Comparison of ENCODE assay signal across 13 cellular contexts in genomic region chr16:76583466-76583865, GRCh38.
DNase-seq lines count a peak whose midpoint lies in the region; ATAC-seq and TF ChIP-seq lines count a peak whose summit lies in the region.
"Had no signal": no experiment of that assay in that cellular context is flagged by ENCODE, and none has a peak within 500 bp of the region (broad histone marks: within the 10 kb centered on the region; RNA-seq: fewer than 3 reads in every experiment).

No MANE protein-coding gene starts in this region.

- peaks cover 2% of the 10 kb centered on the region for H3K27me3 Mint-ChIP-seq in activated naive CD4-positive, alpha-beta T cell treated with anti-CD3 and anti-CD28 coated beads for 36 hours (ENCODE audit: low read depth)
- H3K27me3 Mint-ChIP-seq: activated CD4-positive, alpha-beta T cell treated with anti-CD3 and anti-CD28 coated beads, Interleukin-2, amount 10 ng/mL, durations not matched to agents 24 days and 14 days had no signal

- H3K27me3 ChIP-seq in cardiac muscle cell, result no peaks in the 10 kb centered on the region
- H3K27me3 ChIP-seq in right atrium auricular region, result no peaks in the 10 kb centered on the region
- H3K27me3 ChIP-seq: suprapubic skin had no signal

- H3K27ac Mint-ChIP-seq in activated naive CD4-positive, alpha-beta T cell treated with anti-CD3 and anti-CD28 coated beads for 36 hours, result no peak overlapping the region
- H3K27ac Mint-ChIP-seq: activated CD4-positive, alpha-beta T cell treated with anti-CD3 and anti-CD28 coated beads, Interleukin-2, amount 10 ng/mL, durations not matched to agents 24 days and 14 days; activated naive CD8-positive, alpha-beta T cell treated with anti-CD3 and anti-CD28 coated beads for 36 hours had no signal

- DNase-seq in cardiac muscle cell (ENCODE audit: low read depth in 1 of 2, low spot score in 1 of 2) (peak; percentile 21 to 22), right atrium auricular region (ENCODE audit: low spot score) (no peak), NCI-H748 treated with DMSO at 0.1 percent for 48 hours (lab: John Stamatoyannopoulos, UW) (peak; percentile 70), epithelial cell of esophagus (ENCODE audit: low read depth) (peak; percentile 20), NOMO-1 treated with dmso at 0.1 percent for 144 hours (lab: John Stamatoyannopoulos, UW; ENCODE audit: unreplicated experiment) (no peak), GM19240 (ENCODE audit: insufficient read length, low spot score) (no peak)
- DNase-seq in activated naive CD4-positive, alpha-beta T cell treated with anti-CD3 and anti-CD28 coated beads for 36 hours, result no peak
- DNase-seq: activated CD4-positive, alpha-beta T cell treated with anti-CD3 and anti-CD28 coated beads, Interleukin-2, amount 10 ng/mL, durations not matched to agents 24 days and 14 days; activated naive CD8-positive, alpha-beta T cell treated with anti-CD3 and anti-CD28 coated beads for 36 hours; GOT3; stimulated activated CD4-positive, alpha-beta T cell treated with anti-CD3 and anti-CD28 coated beads, Interleukin-2, amount 100 ng/mL, for 48 hours had no signal

- no peaks in the 10 kb centered on the region for H3K4me1 Mint-ChIP-seq in activated naive CD4-positive, alpha-beta T cell treated with anti-CD3 and anti-CD28 coated beads for 36 hours (ENCODE audit: low read depth)
- H3K4me1 Mint-ChIP-seq: activated CD4-positive, alpha-beta T cell treated with anti-CD3 and anti-CD28 coated beads, Interleukin-2, amount 10 ng/mL, durations not matched to agents 24 days and 14 days; activated naive CD8-positive, alpha-beta T cell treated with anti-CD3 and anti-CD28 coated beads for 36 hours had no signal

- ATAC-seq in GM21360 (IDR thresholded peaks at IDR 0.05; ENCODE audit: unreplicated experiment), result no peak

- H3K4me3 Mint-ChIP-seq in activated naive CD4-positive, alpha-beta T cell treated with anti-CD3 and anti-CD28 coated beads for 36 hours, result no peak overlapping the region
- H3K4me3 Mint-ChIP-seq: activated CD4-positive, alpha-beta T cell treated with anti-CD3 and anti-CD28 coated beads, Interleukin-2, amount 10 ng/mL, durations not matched to agents 24 days and 14 days; activated naive CD8-positive, alpha-beta T cell treated with anti-CD3 and anti-CD28 coated beads for 36 hours had no signal

- H3K4me3 ChIP-seq in cardiac muscle cell (no peak overlapping the region), right atrium auricular region (no peak overlapping the region), epithelial cell of esophagus (ENCODE audit: low read length) (no peak overlapping the region)
- H3K4me3 ChIP-seq: suprapubic skin had no signal

- CTCF ChIA-PET in activated naive CD4-positive, alpha-beta T cell treated with anti-CD3 and anti-CD28 coated beads for 36 hours (lab: Charles Lee), result no interaction called here

- no peaks in the 10 kb centered on the region for H3K36me3 ChIP-seq in cardiac muscle cell
- H3K36me3 ChIP-seq in right atrium auricular region, result no peaks in the 10 kb centered on the region
- H3K36me3 ChIP-seq: suprapubic skin had no signal

- no peaks in the 10 kb centered on the region for H3K36me3 Mint-ChIP-seq in activated naive CD4-positive, alpha-beta T cell treated with anti-CD3 and anti-CD28 coated beads for 36 hours (ENCODE audit: low read depth)
- H3K36me3 Mint-ChIP-seq: activated naive CD8-positive, alpha-beta T cell treated with anti-CD3 and anti-CD28 coated beads for 36 hours had no signal

- intact Hi-C loops in activated naive CD4-positive, alpha-beta T cell treated with anti-CD3 and anti-CD28 coated beads for 36 hours (cut with micrococcal nuclease), result no loop called here

- peaks cover 2% of the 10 kb centered on the region for H3K9me3 Mint-ChIP-seq in activated naive CD4-positive, alpha-beta T cell treated with anti-CD3 and anti-CD28 coated beads for 36 hours
- H3K9me3 Mint-ChIP-seq: activated CD4-positive, alpha-beta T cell treated with anti-CD3 and anti-CD28 coated beads, Interleukin-2, amount 10 ng/mL, durations not matched to agents 24 days and 14 days had no signal

- H3K9me3 ChIP-seq in cardiac muscle cell (ENCODE audit: low read depth) (no peaks in the 10 kb centered on the region), right atrium auricular region (no peaks in the 10 kb centered on the region)
- H3K9me3 ChIP-seq: suprapubic skin had no signal

- H3K4me1 ChIP-seq in cardiac muscle cell (ENCODE audit: low read depth) (no peaks in the 10 kb centered on the region), right atrium auricular region (peaks cover 0 to 9% of the 10 kb centered on the region in 2 donors)
- H3K4me1 ChIP-seq: suprapubic skin had no signal

- no peak for TF ChIP-seq CTCF in cardiac muscle cell (IDR thresholded peaks at IDR 0.05; ENCODE audit: low read depth, low read length)
- TF ChIP-seq CTCF in right atrium auricular region (IDR thresholded peaks at IDR 0.05), result no peak
- no peak for TF ChIP-seq CTCF in epithelial cell of esophagus (IDR thresholded peaks at IDR 0.05; ENCODE audit: insufficient read depth, low read depth, low read length, missing control alignments)

- H3K27ac ChIP-seq in cardiac muscle cell, result no peak overlapping the region
- no peak overlapping the region for H3K27ac ChIP-seq in right atrium auricular region
- H3K27ac ChIP-seq: suprapubic skin had no signal

Comparison
In these comparisons a context has a peak if more than half of its experiments do, and no peak if none do; other contexts are left out.
1. DNase-seq: peak in cardiac muscle cell (2 of 2), NCI-H748 treated with DMSO at 0.1 percent for 48 hours (single experiment) and epithelial cell of esophagus (single experiment); none in right atrium auricular region (single experiment), activated naive CD4-positive, alpha-beta T cell treated with anti-CD3 and anti-CD28 coated beads for 36 hours (single experiment), NOMO-1 treated with dmso at 0.1 percent for 144 hours (single experiment) and GM19240 (single experiment).